In the genomic region with DNA sequence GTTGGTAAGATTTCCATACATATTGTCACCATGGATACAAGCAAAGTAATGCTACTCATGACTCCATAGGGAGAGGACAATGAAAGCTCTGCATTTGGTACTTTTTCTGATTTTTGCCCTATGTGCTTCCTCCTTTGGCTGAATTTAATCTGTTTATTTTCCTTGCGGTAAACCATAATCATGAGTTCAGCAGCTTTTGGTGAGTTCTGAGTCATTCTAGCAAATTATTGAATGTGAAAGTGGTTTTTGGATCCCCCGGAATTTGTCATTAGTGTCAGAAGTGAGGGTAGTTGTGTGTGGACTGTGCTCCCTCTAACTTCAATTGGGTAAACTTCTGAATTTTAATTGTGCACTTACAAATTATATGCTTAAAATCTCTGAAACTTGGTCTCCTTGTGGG, we compare ENCODE assay signal across 22 cellular contexts.
DNase-seq lines count a peak whose midpoint lies in the region; ATAC-seq and FAIRE-seq lines count a peak whose summit lies in the region.
"Had no signal": no experiment of that assay in that cellular context is flagged by ENCODE, and none has a peak within 500 bp of the region (broad histone marks: within the 10 kb centered on the region; RNA-seq: fewer than 3 reads in every experiment).

No MANE protein-coding gene starts in this region.

- 37 to 43% (median 41%) methylated on average over 2 of the region's 2 CpGs for WGBS in small intestine, 3 donors

- H3K4me3 ChIP-seq in small intestine (ENCODE audit: low read depth in 1 of 2, low read length in 2 of 2): no peak overlapping the region
- H3K4me3 ChIP-seq: right atrium auricular region had no signal

- peak; percentile 61 for ATAC-seq in activated CD8-positive, alpha-beta memory T cell treated with anti-CD3 and anti-CD28 coated beads, Interleukin-2, amount 10 ng/mL, durations not matched to agents 7 days and 5 days
- ATAC-seq in GM21381 (IDR thresholded peaks at IDR 0.05; ENCODE audit: unreplicated experiment) (peak; percentile 87), HG03521 (IDR thresholded peaks at IDR 0.05; ENCODE audit: unreplicated experiment) (peak; percentile 62), HG02938 (IDR thresholded peaks at IDR 0.05; ENCODE audit: unreplicated experiment) (no peak), HG03460 (IDR thresholded peaks at IDR 0.05; ENCODE audit: unreplicated experiment) (no peak)
- ATAC-seq: activated CD8-positive, alpha-beta T cell treated with anti-CD3 and anti-CD28 coated beads for 36 hours; T-cell had no signal

- H3K27ac Mint-ChIP-seq in activated CD8-positive, alpha-beta memory T cell treated with anti-CD3 and anti-CD28 coated beads, Interleukin-2, amount 10 ng/mL, durations not matched to agents 7 days and 5 days: no peak overlapping the region
- H3K27ac Mint-ChIP-seq: activated CD8-positive, alpha-beta T cell treated with anti-CD3 and anti-CD28 coated beads for 36 hours; activated T-helper 2 cell treated with anti-CD3 and anti-CD28 coated beads, Interferon-gamma antibody, Interleukin-2, Interleukin-4, amounts not matched to agents 10 μg/mL and 5 μg/mL and 100 μg/mL, durations not matched to agents 14 hours and 24 hours and 36 hours; T-cell had no signal

- no peaks in the 10 kb centered on the region for H3K9me3 Mint-ChIP-seq in activated CD8-positive, alpha-beta memory T cell treated with anti-CD3 and anti-CD28 coated beads, Interleukin-2, amount 10 ng/mL, durations not matched to agents 7 days and 5 days (ENCODE audit: low read depth)
- H3K9me3 Mint-ChIP-seq: activated CD8-positive, alpha-beta T cell treated with anti-CD3 and anti-CD28 coated beads for 36 hours; activated T-helper 2 cell treated with anti-CD3 and anti-CD28 coated beads, Interferon-gamma antibody, Interleukin-2, Interleukin-4, amounts not matched to agents 10 μg/mL and 5 μg/mL and 100 μg/mL, durations not matched to agents 14 hours and 24 hours and 36 hours; T-cell had no signal

- H3K4me3 Mint-ChIP-seq in activated CD8-positive, alpha-beta memory T cell treated with anti-CD3 and anti-CD28 coated beads, Interleukin-2, amount 10 ng/mL, durations not matched to agents 7 days and 5 days: no peak overlapping the region
- H3K4me3 Mint-ChIP-seq: activated CD8-positive, alpha-beta T cell treated with anti-CD3 and anti-CD28 coated beads for 36 hours; T-cell had no signal

- CTCF ChIA-PET in activated CD8-positive, alpha-beta memory T cell treated with anti-CD3 and anti-CD28 coated beads, Interleukin-2, amount 10 ng/mL, durations not matched to agents 7 days and 5 days (lab: Charles Lee): no interaction called here

- DNase-seq in activated CD8-positive, alpha-beta memory T cell treated with anti-CD3 and anti-CD28 coated beads, Interleukin-2, amount 10 ng/mL, durations not matched to agents 7 days and 5 days: no peak
- DNase-seq in activated CD8-positive, alpha-beta memory T cell treated with anti-CD3 and anti-CD28 coated beads, Interleukin-2, amount 50 U/mL, for 48 hours: no peak
- DNase-seq in kidney tubule cell (ENCODE audit: low spot score): peak; percentile 4
- DNase-seq in small intestine: no peak
- DNase-seq: activated CD8-positive, alpha-beta T cell treated with anti-CD3 and anti-CD28 coated beads for 36 hours; central memory CD4-positive, alpha-beta T cell; DMS53; Karpas-422; NCI-H1105; NCI-H82; occipital lobe; T-cell had no signal

- no peaks in the 10 kb centered on the region for H3K27me3 ChIP-seq in small intestine (ENCODE audit: control insufficient read depth in 2 of 2, insufficient read depth in 2 of 2, low read length in 2 of 2)
- H3K27me3 ChIP-seq: right atrium auricular region had no signal

- FAIRE-seq in small intestine (lab: Jason Lieb, UNC): no peak
- FAIRE-seq: A204.1, urothelium cell line had no signal

- H3K9me3 ChIP-seq in small intestine (ENCODE audit: control insufficient read depth, low read depth): no peaks in the 10 kb centered on the region
- H3K9me3 ChIP-seq: right atrium auricular region had no signal

- H3K27me3 Mint-ChIP-seq in activated CD8-positive, alpha-beta memory T cell treated with anti-CD3 and anti-CD28 coated beads, Interleukin-2, amount 10 ng/mL, durations not matched to agents 7 days and 5 days: peaks cover 13% of the 10 kb centered on the region
- H3K27me3 Mint-ChIP-seq: activated CD8-positive, alpha-beta T cell treated with anti-CD3 and anti-CD28 coated beads for 36 hours had no signal

- H3K4me1 Mint-ChIP-seq in activated CD8-positive, alpha-beta memory T cell treated with anti-CD3 and anti-CD28 coated beads, Interleukin-2, amount 10 ng/mL, durations not matched to agents 7 days and 5 days: peaks cover 6% of the 10 kb centered on the region

- no peaks in the 10 kb centered on the region for H3K36me3 Mint-ChIP-seq in activated CD8-positive, alpha-beta memory T cell treated with anti-CD3 and anti-CD28 coated beads, Interleukin-2, amount 10 ng/mL, durations not matched to agents 7 days and 5 days
- H3K36me3 Mint-ChIP-seq: T-cell had no signal

- H3K27ac ChIP-seq in small intestine (ENCODE audit: low read depth in 1 of 2, low read length in 1 of 2): no peak overlapping the region
- H3K27ac ChIP-seq: C4-2B, right atrium auricular region, RWPE1 had no signal

- H3K36me3 ChIP-seq in small intestine (ENCODE audit: control insufficient read depth in 2 of 2, insufficient read depth in 2 of 2, low read length in 2 of 2): no peaks in the 10 kb centered on the region
- H3K36me3 ChIP-seq: right atrium auricular region had no signal

- no peaks in the 10 kb centered on the region for H3K4me1 ChIP-seq in small intestine (ENCODE audit: control insufficient read depth in 2 of 2, insufficient read depth in 1 of 2, low read depth in 1 of 2, low read length in 1 of 2)
- H3K4me1 ChIP-seq: right atrium auricular region had no signal

Comparison
In these comparisons a context has a peak if more than half of its experiments do, and no peak if none do; other contexts are left out.
1. ATAC-seq: peak in activated CD8-positive, alpha-beta memory T cell treated with anti-CD3 and anti-CD28 coated beads, Interleukin-2, amount 10 ng/mL, durations not matched to agents 7 days and 5 days (single experiment), GM21381 (single experiment) and HG03521 (single experiment); none in HG02938 (single experiment) and HG03460 (single experiment).